Comparison of ENCODE assay signal across 1 cellular context in the genomic region with DNA sequence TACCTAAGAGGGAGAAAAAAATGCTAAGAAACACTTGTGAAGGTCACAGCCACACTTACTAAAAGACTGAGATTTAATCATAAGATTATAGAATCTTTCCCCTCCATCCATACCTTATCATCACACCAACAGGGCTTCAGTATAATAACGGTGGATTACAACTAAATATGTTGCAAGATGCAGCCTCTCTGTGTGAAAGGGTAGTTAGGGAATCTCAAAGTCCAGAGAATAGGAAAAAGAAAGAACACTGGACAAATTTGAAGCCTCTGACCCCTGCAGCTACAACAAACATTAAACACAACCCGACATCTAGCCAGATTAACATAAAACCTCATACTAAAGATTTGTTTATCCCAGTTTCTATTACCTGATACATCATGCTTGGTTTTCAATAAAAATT.
TF ChIP-seq lines count a peak whose summit lies in the region.

No MANE protein-coding gene starts in this region.

TF ChIP-seq in HepG2, 621 proteins besides CTCF, POLR2A, EP300 and RAD21 (continued from another document):
- TF ChIP-seq HMGXB3 (CRISPR knock-in tag; IDR thresholded peaks at IDR 0.05; ENCODE audit: borderline replicate concordance), result no peak
- TF ChIP-seq ELK4 (CRISPR knock-in tag; IDR thresholded peaks at IDR 0.05; ENCODE audit: borderline replicate concordance), result no peak
- TF ChIP-seq IRF1 (CRISPR knock-in tag; IDR thresholded peaks at IDR 0.05; ENCODE audit: low read depth), result no peak
- no peak for TF ChIP-seq ZNF20 (CRISPR knock-in tag; IDR thresholded peaks at IDR 0.05)
- no peak for TF ChIP-seq ZGPAT (CRISPR knock-in tag; IDR thresholded peaks at IDR 0.05)
- TF ChIP-seq, protein P1, sequence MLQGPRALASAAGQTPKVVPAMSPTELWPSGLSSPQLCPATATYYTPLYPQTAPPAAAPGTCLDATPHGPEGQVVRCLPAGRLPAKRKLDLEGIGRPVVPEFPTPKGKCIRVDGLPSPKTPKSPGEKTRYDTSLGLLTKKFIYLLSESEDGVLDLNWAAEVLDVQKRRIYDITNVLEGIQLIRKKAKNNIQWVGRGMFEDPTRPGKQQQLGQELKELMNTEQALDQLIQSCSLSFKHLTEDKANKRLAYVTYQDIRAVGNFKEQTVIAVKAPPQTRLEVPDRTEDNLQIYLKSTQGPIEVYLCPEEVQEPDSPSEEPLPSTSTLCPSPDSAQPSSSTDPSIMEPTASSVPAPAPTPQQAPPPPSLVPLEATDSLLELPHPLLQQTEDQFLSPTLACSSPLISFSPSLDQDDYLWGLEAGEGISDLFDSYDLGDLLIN (CRISPR knock-in tag; IDR thresholded peaks at IDR 0.05; ENCODE audit: borderline replicate concordance), result no peak
- TF ChIP-seq ASH2L (IDR thresholded peaks at IDR 0.05; ENCODE audit: insufficient read length, low read depth, low read length), result no peak
- no peak for TF ChIP-seq NFKB2 (CRISPR knock-in tag; IDR thresholded peaks at IDR 0.05; ENCODE audit: borderline replicate concordance)
- no peak for TF ChIP-seq MAFG (CRISPR knock-in tag; IDR thresholded peaks at IDR 0.05)
- no peak for TF ChIP-seq SMAD1 (CRISPR knock-in tag; IDR thresholded peaks at IDR 0.05; ENCODE audit: borderline replicate concordance, low read depth)
- TF ChIP-seq KDM5B (CRISPR knock-in tag; IDR thresholded peaks at IDR 0.05; ENCODE audit: borderline replicate concordance), result no peak
- no peak for TF ChIP-seq ZBTB44 (CRISPR knock-in tag; IDR thresholded peaks at IDR 0.05)
